In genomic region chrX:21959362-21960051, GRCh38 we compare ENCODE assay signal across 13 cellular contexts. TPM values are rescaled to one million over a fixed set of nuclear protein-coding genes. Genes with fewer than 3 reads are reported as not detected.
A peak's percentile ranks its signal among the peaks of the same experiment; 100 is the strongest.
DNase-seq lines count a peak whose midpoint lies in the region; ATAC-seq and TF ChIP-seq lines count a peak whose summit lies in the region.
"Had no signal": no experiment of that assay in that cellular context is flagged by ENCODE, and none has a peak within 500 bp of the region (broad histone marks: within the 10 kb centered on the region; RNA-seq: fewer than 3 reads in every experiment).

No MANE protein-coding gene starts in this region.

- H3K4me3 ChIP-seq in CD4-positive, CD25-positive, alpha-beta regulatory T cell (ENCODE audit: low read depth, low read length), result peak overlapping the region; percentile 37
- H3K4me3 ChIP-seq in tibial nerve, result no peak overlapping the region

- no peaks in the 10 kb centered on the region for H3K36me3 ChIP-seq in CD4-positive, CD25-positive, alpha-beta regulatory T cell (ENCODE audit: control insufficient read depth, insufficient read depth, low read length)
- no peaks in the 10 kb centered on the region for H3K36me3 ChIP-seq in tibial nerve
- H3K36me3 ChIP-seq: BE2C had no signal

- peak overlapping the region; percentile 65 to 79 (median 75) for H3K27ac Mint-ChIP-seq in CD4-positive, CD25-positive, alpha-beta regulatory T cell
- H3K27ac Mint-ChIP-seq in chondrocyte (ENCODE audit: unreplicated experiment), result peak overlapping the region; percentile 6

- H3K4me1 Mint-ChIP-seq in CD4-positive, CD25-positive, alpha-beta regulatory T cell, result peaks cover 0 to 81% (median 45%) of the 10 kb centered on the region in 4 donors
- peaks cover 66% of the 10 kb centered on the region for H3K4me1 Mint-ChIP-seq in chondrocyte (ENCODE audit: low read depth)

- no peak for TF ChIP-seq POLR2A in tibial nerve (IDR thresholded peaks at IDR 0.05)

- H3K27me3 Mint-ChIP-seq in CD4-positive, CD25-positive, alpha-beta regulatory T cell, result no peaks in the 10 kb centered on the region
- no peaks in the 10 kb centered on the region for H3K27me3 Mint-ChIP-seq in chondrocyte (ENCODE audit: low read depth)

- peak overlapping the region in 3 of 4 donors; percentile 17 to 69 (median 40) for H3K4me3 Mint-ChIP-seq in CD4-positive, CD25-positive, alpha-beta regulatory T cell
- no peak overlapping the region for H3K4me3 Mint-ChIP-seq in chondrocyte (ENCODE audit: unreplicated experiment)

- 75 to 76% methylated on average over 12 of the region's 12 CpGs for WGBS in tibial nerve, 2 donors

- peaks cover 17% of the 10 kb centered on the region for H3K4me1 ChIP-seq in CD4-positive, CD25-positive, alpha-beta regulatory T cell (ENCODE audit: control insufficient read depth, insufficient read depth, low read length, poor library complexity, severe bottlenecking)
- peaks cover 0 to 41% (median 0%) of the 10 kb centered on the region in 4 donors for H3K4me1 ChIP-seq in tibial nerve

- in situ Hi-C loops in KBM-7 (cut with MboI; ENCODE audit: low pct_unique_long_range_greater_than_20kb, low sequenced_read_pairs), result no loop called here

- TF ChIP-seq CTCF in chondrocyte (IDR thresholded peaks at IDR 0.05) (no peak), tibial nerve (IDR thresholded peaks at IDR 0.05) (no peak)

- no peak for ATAC-seq in CD4-positive, CD25-positive, alpha-beta regulatory T cell (ENCODE audit: low read depth in 2 of 2)
- ATAC-seq in GM18873 (IDR thresholded peaks at IDR 0.05; ENCODE audit: low FRiP score, unreplicated experiment), result peak; percentile 49

- DNase-seq in CD4-positive, CD25-positive, alpha-beta regulatory T cell, result no peak
- peak; percentile 60 for DNase-seq in KBM-7
- DNase-seq in chondrocyte (ENCODE audit: low spot score), result no peak
- DNase-seq in NCI-H526 treated with DMSO at 0.1 percent for 48 hours (lab: John Stamatoyannopoulos, UW), result no peak
- no peak for DNase-seq in LoVo (ENCODE audit: low spot score)
- no peak for DNase-seq in tibial nerve (ENCODE audit: low spot score in 2 of 2)
- DNase-seq in kidney tubule cell (ENCODE audit: low spot score), result no peak
- DNase-seq: activated effector memory CD4-positive, alpha-beta T cell treated with anti-CD3 and anti-CD28 coated beads, Interleukin-2, amount 50 U/mL, for 16 hours; BE2C; EL; hypothalamus; NCI-H2081 treated with DMSO at 0.1 percent for 48 hours had no signal

- no peaks in the 10 kb centered on the region for H3K27me3 ChIP-seq in CD4-positive, CD25-positive, alpha-beta regulatory T cell (ENCODE audit: control insufficient read depth, insufficient read depth, low read length)
- H3K27me3 ChIP-seq in tibial nerve, result peaks cover 0 to 2% of the 10 kb centered on the region in 2 donors
- H3K27me3 ChIP-seq: BE2C had no signal

- no peaks in the 10 kb centered on the region for H3K9me3 ChIP-seq in CD4-positive, CD25-positive, alpha-beta regulatory T cell (ENCODE audit: control insufficient read depth in 2 of 2, low read length in 2 of 2)
- no peaks in the 10 kb centered on the region for H3K9me3 ChIP-seq in tibial nerve
- H3K9me3 ChIP-seq: BE2C had no signal

- TF ChIP-seq EP300 in tibial nerve (IDR thresholded peaks at IDR 0.05), result no peak

- H3K36me3 Mint-ChIP-seq in CD4-positive, CD25-positive, alpha-beta regulatory T cell, result no peaks in the 10 kb centered on the region
- H3K36me3 Mint-ChIP-seq in chondrocyte (ENCODE audit: low read depth), result no peaks in the 10 kb centered on the region

- peaks cover 0 to 1% (median 0%) of the 10 kb centered on the region in 7 donors for H3K9me3 Mint-ChIP-seq in CD4-positive, CD25-positive, alpha-beta regulatory T cell
- H3K9me3 Mint-ChIP-seq in chondrocyte (ENCODE audit: low read depth), result no peaks in the 10 kb centered on the region

- no peak overlapping the region for H3K27ac ChIP-seq in CD4-positive, CD25-positive, alpha-beta regulatory T cell (ENCODE audit: insufficient read depth, low read length, poor library complexity, severe bottlenecking)
- H3K27ac ChIP-seq in tibial nerve, result no peak overlapping the region

RNA-seq across cellular contexts. Expression of gene SMS, which starts 19.0 kb away (rescaled TPM):
- 24.0 TPM for total RNA-seq in CD4-positive, CD25-positive, alpha-beta regulatory T cell
- polyA plus RNA-seq in CD4-positive, CD25-positive, alpha-beta regulatory T cell, result 100 to 1,000 TPM in 1 of 4 donors, 10 to 100 TPM in 3; 68.8 to 105 (median 74.9) TPM
- total RNA-seq in chondrocyte, result 73.0 to 131 TPM (median 129 TPM) in 3 replicates
- 10 to 100 TPM; 19.9 to 36.7 (median 24.7) TPM for total RNA-seq in tibial nerve
